In the genomic region with DNA sequence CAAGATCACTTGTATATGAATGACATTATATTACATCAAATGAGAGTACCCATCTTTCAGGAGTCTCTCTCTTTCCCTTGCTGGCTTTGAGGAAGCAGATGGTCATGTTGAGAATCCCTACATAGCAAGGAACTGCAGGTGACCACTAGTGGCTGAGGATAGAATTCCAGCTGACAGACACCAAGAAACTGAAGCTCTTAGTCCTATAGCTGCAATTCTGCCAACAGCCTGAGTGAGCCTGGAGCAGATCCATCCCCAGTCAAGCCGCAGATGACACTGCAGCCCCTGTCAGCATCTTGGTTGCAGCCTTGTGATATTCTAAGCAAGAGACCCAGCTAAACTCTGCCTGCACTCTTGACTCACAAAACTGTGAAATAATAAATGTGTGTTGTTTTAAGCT, we compare ENCODE assay signal across 13 cellular contexts.
DNase-seq lines count a peak whose midpoint lies in the region; ATAC-seq, FAIRE-seq and TF ChIP-seq lines count a peak whose summit lies in the region.
"Had no signal": no experiment of that assay in that cellular context is flagged by ENCODE, and none has a peak within 500 bp of the region (broad histone marks: within the 10 kb centered on the region; RNA-seq: fewer than 3 reads in every experiment).

No MANE protein-coding gene starts in this region.

- H3K4me2 ChIP-seq in HepG2 (ENCODE audit: low read depth, low read length) = no peak overlapping the region

- CTCF ChIA-PET in HepG2 (lab: Yijun Ruan, JAX; ENCODE audit: low intra/inter-chr PET ratio, low total read pairs) = no interaction called here

- no peaks in the 10 kb centered on the region for H3K36me3 Mint-ChIP-seq in chondrocyte (ENCODE audit: low read depth)
- H3K36me3 Mint-ChIP-seq: activated naive CD4-positive, alpha-beta T cell treated with anti-CD3 and anti-CD28 coated beads, Interleukin-2, amount 50 U/mL, for 72 hours; T-cell had no signal

- TF ChIP-seq RAD21 in HepG2 (CRISPR knock-in tag; IDR thresholded peaks at IDR 0.05) = no peak

- no peak overlapping the region for H3K4me3 Mint-ChIP-seq in chondrocyte (ENCODE audit: unreplicated experiment)
- H3K4me3 Mint-ChIP-seq: activated CD4-positive, alpha-beta memory T cell treated with anti-CD3 and anti-CD28 coated beads, Interleukin-2, amount 10 ng/mL, durations not matched to agents 7 days and 5 days; T-cell had no signal

- BruUV-seq in HepG2 (replicated peaks; lab: Mats Ljungman, UMichigan) = no TSS peak

- intact Hi-C loops in HepG2 (cut with micrococcal nuclease; ENCODE audit: unreplicated experiment) (no loop called here), right lobe of liver (cut with DNase I) (no loop called here), uterus (cut with DNase I; ENCODE audit: low total_unique reads) (no loop called here)

- H3K79me2 ChIP-seq in HepG2 (ENCODE audit: insufficient read depth, low read length) = no peaks in the 10 kb centered on the region

- FAIRE-seq in HepG2 (lab: Jason Lieb, UNC) = no peak
- FAIRE-seq in urothelium cell line (lab: Jason Lieb, UNC) = no peak

- H3K36me3 ChIP-seq in HepG2 (replicated peaks in 1 of 2; ENCODE audit: control insufficient read depth in 1 of 2, insufficient read depth in 2 of 2, low read length in 2 of 2) (no peaks in the 10 kb centered on the region), right lobe of liver (no peaks in the 10 kb centered on the region), uterus (peaks cover 0 to 3% of the 10 kb centered on the region in 2 donors)

- H3K4me1 Mint-ChIP-seq in chondrocyte (ENCODE audit: low read depth) = peaks cover 25% of the 10 kb centered on the region
- H3K4me1 Mint-ChIP-seq: activated CD4-positive, alpha-beta memory T cell treated with anti-CD3 and anti-CD28 coated beads, Interleukin-2, amount 10 ng/mL, durations not matched to agents 7 days and 5 days; T-cell had no signal

- peaks cover 15% of the 10 kb centered on the region; the same call in 1 of the 2 replicates for H3K9me3 ChIP-seq in HepG2 (ENCODE audit: low read length)
- no peaks in the 10 kb centered on the region for H3K9me3 ChIP-seq in right lobe of liver
- H3K9me3 ChIP-seq in uterus = no peaks in the 10 kb centered on the region

- H3K27me3 ChIP-seq in HepG2 (ENCODE audit: control insufficient read depth in 1 of 2, insufficient read depth in 2 of 2, low read length in 2 of 2) = no peaks in the 10 kb centered on the region
- no peaks in the 10 kb centered on the region for H3K27me3 ChIP-seq in right lobe of liver
- H3K27me3 ChIP-seq in uterus = no peaks in the 10 kb centered on the region
- H3K27me3 ChIP-seq: dorsolateral prefrontal cortex had no signal

- H3K27ac ChIP-seq in HepG2 (ENCODE audit: extremely low read length, insufficient read depth, low read length) (no peak overlapping the region), right lobe of liver (no peak overlapping the region), uterus (no peak overlapping the region)
- H3K27ac ChIP-seq: dorsolateral prefrontal cortex had no signal

- TF ChIP-seq POLR2A in HepG2 (IDR thresholded peaks at IDR 0.05; ENCODE audit: insufficient read depth in 1 of 2, low read depth in 2 of 2, low read length in 2 of 2) (no peak), right lobe of liver (IDR thresholded peaks at IDR 0.05) (no peak), uterus (IDR thresholded peaks at IDR 0.05) (no peak)

- peaks cover 7% of the 10 kb centered on the region for H3K9me3 Mint-ChIP-seq in chondrocyte (ENCODE audit: low read depth)
- H3K9me3 Mint-ChIP-seq: activated CD4-positive, alpha-beta memory T cell treated with anti-CD3 and anti-CD28 coated beads, Interleukin-2, amount 10 ng/mL, durations not matched to agents 7 days and 5 days had no signal

- TF ChIP-seq EP300 in HepG2 (IDR thresholded peaks at IDR 0.05; ENCODE audit: low read depth in 2 of 2, low read length in 2 of 2) = no peak
- TF ChIP-seq EP300 in HepG2 (CRISPR knock-in tag; IDR thresholded peaks at IDR 0.05; ENCODE audit: borderline replicate concordance) = no peak

- H3K9ac ChIP-seq in HepG2 (ENCODE audit: insufficient read depth, low read depth, low read length) = no peak overlapping the region

- in situ Hi-C loops in HepG2 (cut with HindIII; ENCODE audit: extremely low pct_ligation_motif_present, low pct_unique_long_range_greater_than_20kb) = no loop called here

- H2AFZ ChIP-seq in HepG2 (ENCODE audit: low read length) = no peak overlapping the region

- POLR2A ChIA-PET in HepG2 (lab: Yijun Ruan, JAX) = no interaction called here

- H4K20me1 ChIP-seq in HepG2 (ENCODE audit: insufficient read depth, low read length) = no peaks in the 10 kb centered on the region

- H3K4me3 ChIP-seq in HepG2 (replicated peaks in 1 of 3; ENCODE audit: insufficient read depth in 1 of 3, low read depth in 2 of 3, low read length in 3 of 3) (no peak overlapping the region), right lobe of liver (no peak overlapping the region), uterus (no peak overlapping the region)
- H3K4me3 ChIP-seq: dorsolateral prefrontal cortex had no signal

- TF ChIP-seq CTCF in HepG2 (CRISPR knock-in tag; IDR thresholded peaks at IDR 0.05) (no peak), right lobe of liver (IDR thresholded peaks at IDR 0.05) (no peak), chondrocyte (IDR thresholded peaks at IDR 0.05) (peak; percentile 22), uterus (IDR thresholded peaks at IDR 0.05) (no peak)

- peak; percentile 56; the same call in 2 of the 3 replicates for ATAC-seq in HepG2
- ATAC-seq in right lobe of liver = no peak
- ATAC-seq in GM21825 (IDR thresholded peaks at IDR 0.05; ENCODE audit: unreplicated experiment) = no peak
- no peak for ATAC-seq in HG03175 (IDR thresholded peaks at IDR 0.05; ENCODE audit: unreplicated experiment)
- ATAC-seq: activated naive CD4-positive, alpha-beta T cell treated with anti-CD3 and anti-CD28 coated beads, Interleukin-2, amount 50 U/mL, for 72 hours; T-cell had no signal

- no peaks in the 10 kb centered on the region for H3K27me3 Mint-ChIP-seq in chondrocyte (ENCODE audit: low read depth)
- H3K27me3 Mint-ChIP-seq: activated CD4-positive, alpha-beta memory T cell treated with anti-CD3 and anti-CD28 coated beads, Interleukin-2, amount 10 ng/mL, durations not matched to agents 7 days and 5 days; T-cell had no signal

- H3K4me1 ChIP-seq in HepG2 (ENCODE audit: insufficient read depth, low read length) (no peaks in the 10 kb centered on the region), right lobe of liver (peaks cover 0 to 8% (median 0%) of the 10 kb centered on the region in 4 donors), uterus (no peaks in the 10 kb centered on the region)

- DNase-seq in HepG2 (ENCODE audit: low spot score) (peak; percentile 2), right lobe of liver (no peak), NCI-H446 treated with DMSO at 0.1 percent for 48 hours (lab: John Stamatoyannopoulos, UW) (peak; percentile 16), chondrocyte (ENCODE audit: low spot score) (no peak), urothelium cell line (ENCODE audit: low spot score) (peak; percentile 9), uterus (no peak)
- DNase-seq: activated CD4-positive, alpha-beta memory T cell treated with anti-CD3 and anti-CD28 coated beads, Interleukin-2, amount 10 ng/mL, durations not matched to agents 7 days and 5 days; dorsolateral prefrontal cortex; NCI-H2107; T-cell had no signal

- no peak overlapping the region for H3K27ac Mint-ChIP-seq in chondrocyte (ENCODE audit: unreplicated experiment)
- H3K27ac Mint-ChIP-seq: activated CD4-positive, alpha-beta memory T cell treated with anti-CD3 and anti-CD28 coated beads, Interleukin-2, amount 10 ng/mL, durations not matched to agents 7 days and 5 days; activated naive CD4-positive, alpha-beta T cell treated with anti-CD3 and anti-CD28 coated beads, Interleukin-2, amount 50 U/mL, for 72 hours; T-cell had no signal

- WGBS in HepG2 (ENCODE audit: low lambda C conversion rate) = 33% methylated on average over 1 of the region's 1 CpG
- 60% methylated on average over 1 of the region's 1 CpG for WGBS in right lobe of liver (ENCODE audit: insufficient coverage, low coverage, low lambda C conversion rate, missing lambda C conversion rate)

TF ChIP-seq in HepG2, 621 proteins besides CTCF, POLR2A, EP300 and RAD21 (continues in another document):
- no peak for TF ChIP-seq ZNF619 (CRISPR knock-in tag; IDR thresholded peaks at IDR 0.05)
- no peak for TF ChIP-seq CBFB (CRISPR knock-in tag; IDR thresholded peaks at IDR 0.05)
- TF ChIP-seq, protein P1, sequence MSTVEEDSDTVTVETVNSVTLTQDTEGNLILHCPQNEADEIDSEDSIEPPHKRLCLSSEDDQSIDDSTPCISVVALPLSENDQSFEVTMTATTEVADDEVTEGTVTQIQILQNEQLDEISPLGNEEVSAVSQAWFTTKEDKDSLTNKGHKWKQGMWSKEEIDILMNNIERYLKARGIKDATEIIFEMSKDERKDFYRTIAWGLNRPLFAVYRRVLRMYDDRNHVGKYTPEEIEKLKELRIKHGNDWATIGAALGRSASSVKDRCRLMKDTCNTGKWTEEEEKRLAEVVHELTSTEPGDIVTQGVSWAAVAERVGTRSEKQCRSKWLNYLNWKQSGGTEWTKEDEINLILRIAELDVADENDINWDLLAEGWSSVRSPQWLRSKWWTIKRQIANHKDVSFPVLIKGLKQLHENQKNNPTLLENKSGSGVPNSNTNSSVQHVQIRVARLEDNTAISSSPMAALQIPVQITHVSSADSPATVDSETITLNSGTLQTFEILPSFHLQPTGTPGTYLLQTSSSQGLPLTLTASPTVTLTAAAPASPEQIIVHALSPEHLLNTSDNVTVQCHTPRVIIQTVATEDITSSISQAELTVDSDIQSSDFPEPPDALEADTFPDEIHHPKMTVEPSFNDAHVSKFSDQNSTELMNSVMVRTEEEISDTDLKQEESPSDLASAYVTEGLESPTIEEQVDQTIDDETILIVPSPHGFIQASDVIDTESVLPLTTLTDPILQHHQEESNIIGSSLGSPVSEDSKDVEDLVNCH (CRISPR knock-in tag; IDR thresholded peaks at IDR 0.05) = no peak
- TF ChIP-seq ETV5 (CRISPR knock-in tag; IDR thresholded peaks at IDR 0.05; ENCODE audit: borderline replicate concordance) = no peak
- TF ChIP-seq ZNF773 (CRISPR knock-in tag; IDR thresholded peaks at IDR 0.05; ENCODE audit: borderline replicate concordance) = no peak
- no peak for TF ChIP-seq ZNF883 (CRISPR knock-in tag; IDR thresholded peaks at IDR 0.05; ENCODE audit: not compliant biosample characterization)
- no peak for TF ChIP-seq ZNF468 (CRISPR knock-in tag; IDR thresholded peaks at IDR 0.05)
- TF ChIP-seq, protein P2, sequence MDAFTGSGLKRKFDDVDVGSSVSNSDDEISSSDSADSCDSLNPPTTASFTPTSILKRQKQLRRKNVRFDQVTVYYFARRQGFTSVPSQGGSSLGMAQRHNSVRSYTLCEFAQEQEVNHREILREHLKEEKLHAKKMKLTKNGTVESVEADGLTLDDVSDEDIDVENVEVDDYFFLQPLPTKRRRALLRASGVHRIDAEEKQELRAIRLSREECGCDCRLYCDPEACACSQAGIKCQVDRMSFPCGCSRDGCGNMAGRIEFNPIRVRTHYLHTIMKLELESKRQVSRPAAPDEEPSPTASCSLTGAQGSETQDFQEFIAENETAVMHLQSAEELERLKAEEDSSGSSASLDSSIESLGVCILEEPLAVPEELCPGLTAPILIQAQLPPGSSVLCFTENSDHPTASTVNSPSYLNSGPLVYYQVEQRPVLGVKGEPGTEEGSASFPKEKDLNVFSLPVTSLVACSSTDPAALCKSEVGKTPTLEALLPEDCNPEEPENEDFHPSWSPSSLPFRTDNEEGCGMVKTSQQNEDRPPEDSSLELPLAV (CRISPR knock-in tag; conservative IDR thresholded peaks at IDR 0.05; ENCODE audit: low read depth) = no peak

Comparison
In these comparisons a context has a peak if more than half of its experiments do, and no peak if none do; other contexts are left out.
1. DNase-seq: peak in HepG2 (single experiment), NCI-H446 treated with DMSO at 0.1 percent for 48 hours (single experiment) and urothelium cell line (single experiment); none in right lobe of liver (0 of 3), chondrocyte (single experiment) and uterus (0 of 2).